25 cellular contexts compared by ENCODE assay signal in the genomic region with DNA sequence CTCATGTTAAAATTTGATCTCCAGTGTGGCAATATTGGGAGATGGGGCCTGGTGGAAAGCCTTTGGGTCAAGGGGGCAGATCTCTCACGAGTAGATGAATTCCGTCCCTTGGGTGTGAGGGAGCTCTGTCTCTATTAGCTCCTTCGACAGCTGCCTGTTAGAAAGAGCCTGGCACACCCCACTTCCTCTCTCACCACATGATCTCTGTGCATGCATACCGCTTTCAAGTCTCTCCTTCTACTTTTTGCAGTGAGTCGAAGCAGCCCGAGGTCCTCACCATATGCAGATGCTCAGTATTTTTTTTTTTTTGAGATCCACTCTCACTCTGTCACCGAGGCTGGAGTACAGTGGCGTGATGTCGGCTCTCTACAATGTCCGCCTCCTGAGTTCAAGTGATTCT.
A peak's percentile ranks its signal among the peaks of the same experiment; 100 is the strongest.
DNase-seq lines count a peak whose midpoint lies in the region; ATAC-seq, FAIRE-seq and TF ChIP-seq lines count a peak whose summit lies in the region.
"Had no signal": no experiment of that assay in that cellular context is flagged by ENCODE, and none has a peak within 500 bp of the region (broad histone marks: within the 10 kb centered on the region; RNA-seq: fewer than 3 reads in every experiment).

No MANE protein-coding gene starts in this region.

- H3K9me3 ChIP-seq in right atrium auricular region (peaks cover 0 to 8% of the 10 kb centered on the region in 2 donors), OCI-LY3 (ENCODE audit: insufficient read depth, low read length) (no peaks in the 10 kb centered on the region), kidney (ENCODE audit: control insufficient read depth in 1 of 2, low read length in 2 of 2) (no peaks in the 10 kb centered on the region)
- H3K9me3 ChIP-seq: BE2C had no signal

- TF ChIP-seq CTCF in right atrium auricular region (IDR thresholded peaks at IDR 0.05) (no peak), OCI-LY3 (IDR thresholded peaks at IDR 0.05; ENCODE audit: low read depth, low read length) (no peak), kidney (IDR thresholded peaks at IDR 0.05; ENCODE audit: borderline replicate concordance, extremely low read depth, insufficient read depth) (no peak)

- no peak overlapping the region for H3K27ac Mint-ChIP-seq in memory B cell
- H3K27ac Mint-ChIP-seq in activated naive CD4-positive, alpha-beta T cell treated with anti-CD3 and anti-CD28 coated beads for 36 hours = no peak overlapping the region
- no peak overlapping the region for H3K27ac Mint-ChIP-seq in activated naive CD8-positive, alpha-beta T cell treated with anti-CD3 and anti-CD28 coated beads for 36 hours
- H3K27ac Mint-ChIP-seq: CD8-positive, alpha-beta T cell had no signal

- H3K27me3 Mint-ChIP-seq in memory B cell = peaks cover 6% of the 10 kb centered on the region
- H3K27me3 Mint-ChIP-seq in activated naive CD4-positive, alpha-beta T cell treated with anti-CD3 and anti-CD28 coated beads for 36 hours (ENCODE audit: low read depth) = peaks cover 5% of the 10 kb centered on the region
- H3K27me3 Mint-ChIP-seq in activated naive CD8-positive, alpha-beta T cell treated with anti-CD3 and anti-CD28 coated beads for 36 hours = peaks cover 12% of the 10 kb centered on the region

- peak overlapping the region; percentile 59 for H3K4me2 ChIP-seq in OCI-LY3 (ENCODE audit: low read length)

- no peaks in the 10 kb centered on the region for H3K36me3 ChIP-seq in right atrium auricular region
- no peaks in the 10 kb centered on the region for H3K36me3 ChIP-seq in OCI-LY3 (replicated peaks; ENCODE audit: low read depth, low read length)
- H3K36me3 ChIP-seq in kidney (ENCODE audit: control insufficient read depth in 1 of 2, insufficient read depth in 2 of 2, low read length in 2 of 2) = no peaks in the 10 kb centered on the region
- H3K36me3 ChIP-seq: BE2C had no signal

- H3K27ac ChIP-seq in right atrium auricular region (no peak overlapping the region), OCI-LY3 (ENCODE audit: low read length) (no peak overlapping the region), kidney (ENCODE audit: low read depth in 2 of 2, low read length in 2 of 2) (no peak overlapping the region)
- H3K27ac ChIP-seq: GM23248, HL-60 had no signal

- H3K36me3 Mint-ChIP-seq in memory B cell = no peaks in the 10 kb centered on the region
- H3K36me3 Mint-ChIP-seq in activated naive CD4-positive, alpha-beta T cell treated with anti-CD3 and anti-CD28 coated beads for 36 hours (ENCODE audit: low read depth) = no peaks in the 10 kb centered on the region
- no peaks in the 10 kb centered on the region for H3K36me3 Mint-ChIP-seq in activated naive CD8-positive, alpha-beta T cell treated with anti-CD3 and anti-CD28 coated beads for 36 hours
- H3K36me3 Mint-ChIP-seq: CD8-positive, alpha-beta T cell had no signal

- H4K20me1 ChIP-seq in OCI-LY3 (ENCODE audit: insufficient read depth, low read length) = no peaks in the 10 kb centered on the region

- H3K4me3 ChIP-seq in right atrium auricular region (no peak overlapping the region), OCI-LY3 (ENCODE audit: low read length) (peak overlapping the region; percentile 11; the same call in 1 of the 2 replicates), kidney (ENCODE audit: low read length in 2 of 2) (no peak overlapping the region)
- H3K4me3 ChIP-seq: GM23248 had no signal

- peaks cover 16% of the 10 kb centered on the region for H3K4me1 Mint-ChIP-seq in memory B cell
- no peaks in the 10 kb centered on the region for H3K4me1 Mint-ChIP-seq in activated naive CD4-positive, alpha-beta T cell treated with anti-CD3 and anti-CD28 coated beads for 36 hours (ENCODE audit: low read depth)
- peaks cover 5% of the 10 kb centered on the region for H3K4me1 Mint-ChIP-seq in activated naive CD8-positive, alpha-beta T cell treated with anti-CD3 and anti-CD28 coated beads for 36 hours

- ATAC-seq in memory B cell (ENCODE audit: low read depth) (peak; percentile 41), GM19455 (IDR thresholded peaks at IDR 0.05; ENCODE audit: unreplicated experiment) (no peak)
- ATAC-seq: CD8-positive, alpha-beta T cell; Right ventricle myocardium inferior had no signal

- peak; percentile 7 for DNase-seq in cardiac septum (ENCODE audit: low spot score)
- no peak for DNase-seq in right atrium auricular region (ENCODE audit: low spot score)
- no peak for DNase-seq in memory B cell (ENCODE audit: low spot score in 2 of 2)
- no peak for DNase-seq in kidney
- DNase-seq in activated naive CD4-positive, alpha-beta T cell treated with anti-CD3 and anti-CD28 coated beads for 36 hours = no peak
- no peak for DNase-seq in activated naive CD8-positive, alpha-beta T cell treated with anti-CD3 and anti-CD28 coated beads for 36 hours
- DNase-seq: 8988T; BE2C; Calu3; CD8-positive, alpha-beta T cell; DMS53; GM23248; HCEC 1CT; IMR-90; MM.1S; NCI-H1092 treated with DMSO at 0.1 percent for 48 hours; NCI-H146; NCI-H2029 treated with DMSO at 0.1 percent for 48 hours; NCI-H446 had no signal

- intact Hi-C loops in cardiac septum (cut with DNase I) (no loop called here), kidney (cut with DNase I) (no loop called here)
- intact Hi-C loops in activated naive CD4-positive, alpha-beta T cell treated with anti-CD3 and anti-CD28 coated beads for 36 hours (cut with micrococcal nuclease) = no loop called here

- FAIRE-seq in kidney (lab: Jason Lieb, UNC) = no peak
- FAIRE-seq: GM12892, RCC 7860 had no signal

- H3K27me3 ChIP-seq in right atrium auricular region (no peaks in the 10 kb centered on the region), OCI-LY3 (ENCODE audit: low read depth, low read length) (peaks cover 66% of the 10 kb centered on the region)
- H3K27me3 ChIP-seq: BE2C had no signal

- H2AFZ ChIP-seq in OCI-LY3 (ENCODE audit: low read depth, low read length) = no peak overlapping the region
- H2AFZ ChIP-seq: GM23248 had no signal

- peaks cover 2% of the 10 kb centered on the region for H3K9me3 Mint-ChIP-seq in memory B cell
- no peaks in the 10 kb centered on the region for H3K9me3 Mint-ChIP-seq in activated naive CD4-positive, alpha-beta T cell treated with anti-CD3 and anti-CD28 coated beads for 36 hours
- H3K9me3 Mint-ChIP-seq in activated naive CD8-positive, alpha-beta T cell treated with anti-CD3 and anti-CD28 coated beads for 36 hours = no peaks in the 10 kb centered on the region
- H3K9me3 Mint-ChIP-seq: CD8-positive, alpha-beta T cell had no signal

- H3K4me3 Mint-ChIP-seq in memory B cell = no peak overlapping the region
- no peak overlapping the region for H3K4me3 Mint-ChIP-seq in activated naive CD4-positive, alpha-beta T cell treated with anti-CD3 and anti-CD28 coated beads for 36 hours
- H3K4me3 Mint-ChIP-seq in activated naive CD8-positive, alpha-beta T cell treated with anti-CD3 and anti-CD28 coated beads for 36 hours = no peak overlapping the region
- H3K4me3 Mint-ChIP-seq: CD8-positive, alpha-beta T cell had no signal

- H3K9ac ChIP-seq in OCI-LY3 (ENCODE audit: low read length) (no peak overlapping the region), kidney (ENCODE audit: low read length in 2 of 2) (no peak overlapping the region)
- H3K9ac ChIP-seq: GM23248 had no signal

- CTCF ChIA-PET in activated naive CD4-positive, alpha-beta T cell treated with anti-CD3 and anti-CD28 coated beads for 36 hours (lab: Charles Lee) = no interaction called here

- H3K79me2 ChIP-seq in OCI-LY3 (ENCODE audit: low read length) = no peaks in the 10 kb centered on the region

- H3K4me1 ChIP-seq in right atrium auricular region (peaks cover 0 to 6% of the 10 kb centered on the region in 2 donors), OCI-LY3 (ENCODE audit: low read length) (peaks cover 49% of the 10 kb centered on the region), kidney (ENCODE audit: control insufficient read depth in 1 of 2, insufficient read depth in 1 of 2, low read depth in 1 of 2, low read length in 2 of 2) (no peaks in the 10 kb centered on the region)
- H3K4me1 ChIP-seq: BE2C had no signal
